ENCODE assay signal across 4 cellular contexts in genomic region chr9:97796176-97796575, GRCh38. TPM values are rescaled to one million over a fixed set of nuclear protein-coding genes. Genes with fewer than 3 reads are reported as not detected.
"Had no signal": no experiment of that assay in that cellular context is flagged by ENCODE, and none has a peak within 500 bp of the region (broad histone marks: within the 10 kb centered on the region; RNA-seq: fewer than 3 reads in every experiment).

No MANE protein-coding gene starts in this region.

RNA-seq across cellular contexts. Expression of gene FOXE1, which starts 56.9 kb away (rescaled TPM):
- total RNA-seq: GM23248, H1, H4, H9 had no signal
